Comparison of ENCODE assay signal across 8 cellular contexts in genomic region chr2:37323770-37324535, GRCh38. TPM values are rescaled to one million over a fixed set of nuclear protein-coding genes. Genes with fewer than 3 reads are reported as not detected.
A peak's percentile ranks its signal among the peaks of the same experiment; 100 is the strongest.
DNase-seq lines count a peak whose midpoint lies in the region; ATAC-seq, FAIRE-seq and TF ChIP-seq lines count a peak whose summit lies in the region.

No MANE protein-coding gene starts in this region.

- intact Hi-C loops in endothelial cell of umbilical vein (cut with micrococcal nuclease): loop anchor here (2.0 to 10.0 kb wide), 4 partner anchors 67 to 748 kb away; partner anchors contain the start of genes CEBPZ and NDUFAF7
- intact Hi-C loops in mucosa of descending colon (cut with DNase I, micrococcal nuclease): no loop called here

- H3K4me3 Mint-ChIP-seq in activated CD4-positive, alpha-beta memory T cell treated with anti-CD3 and anti-CD28 coated beads, Interleukin-2, amount 10 ng/mL, durations not matched to agents 7 days and 5 days: peak overlapping the region; percentile 92

- FAIRE-seq in endothelial cell of umbilical vein (lab: Jason Lieb, UNC): no peak

- H4K20me1 ChIP-seq in endothelial cell of umbilical vein (replicated peaks; ENCODE audit: control insufficient read depth, extremely low read depth, insufficient read depth, low read length): peaks cover 2% of the 10 kb centered on the region

- no peak for TF ChIP-seq CTCF in GM06990 (IDR thresholded peaks at IDR 0.05; ENCODE audit: insufficient read depth, low read length, poor library complexity, severe bottlenecking)
- no peak for TF ChIP-seq CTCF in endothelial cell of umbilical vein (IDR thresholded peaks at IDR 0.05; ENCODE audit: extremely low read depth in 1 of 2, insufficient read depth in 1 of 2, low read depth in 1 of 2, low read length in 2 of 2)
- no peak for TF ChIP-seq CTCF in mucosa of descending colon (IDR thresholded peaks at IDR 0.05)

- H3K4me1 ChIP-seq in endothelial cell of umbilical vein (ENCODE audit: control insufficient read depth, extremely low read depth, insufficient read depth, low read length) (peaks cover 27% of the 10 kb centered on the region), mucosa of descending colon (ENCODE audit: low read depth) (peaks cover 18% of the 10 kb centered on the region), subcutaneous abdominal adipose tissue (ENCODE audit: control insufficient read depth in 5 of 5, insufficient read depth in 5 of 5, low read length in 5 of 5) (peaks cover 0 to 50% (median 43%) of the 10 kb centered on the region in 5 donors)

- H3K4me3 ChIP-seq in GM06990 (replicated peaks; ENCODE audit: low read depth, low read length) (peak overlapping the region; percentile 67), H7 (ENCODE audit: insufficient read depth, low read depth, low read length) (peak overlapping the region; percentile 85), MG63 (peak overlapping the region; percentile 73), endothelial cell of umbilical vein (replicated peaks in 1 of 3; ENCODE audit: insufficient read depth in 1 of 3, low read depth in 1 of 3, low read length in 3 of 3) (peak overlapping the region; percentile 97 to 99 (median 98)), mucosa of descending colon (peak overlapping the region; percentile 75), subcutaneous abdominal adipose tissue (ENCODE audit: low read depth in 1 of 5, low read length in 5 of 5) (peak overlapping the region; percentile 83 to 97 (median 93))

- H3K9ac ChIP-seq in endothelial cell of umbilical vein (replicated peaks; ENCODE audit: extremely low read depth, insufficient read depth, low read length) (peak overlapping the region; percentile 93), subcutaneous abdominal adipose tissue (ENCODE audit: low read length in 5 of 5) (peak overlapping the region; percentile 66 to 93 (median 87))

- H3K4me1 Mint-ChIP-seq in activated CD4-positive, alpha-beta memory T cell treated with anti-CD3 and anti-CD28 coated beads, Interleukin-2, amount 10 ng/mL, durations not matched to agents 7 days and 5 days: peaks cover 32% of the 10 kb centered on the region

- CTCF ChIA-PET in activated CD4-positive, alpha-beta memory T cell treated with anti-CD3 and anti-CD28 coated beads, Interleukin-2, amount 10 ng/mL, durations not matched to agents 7 days and 5 days (lab: Charles Lee): no interaction called here
- CTCF ChIA-PET in endothelial cell of umbilical vein (lab: Charles Lee): interaction anchor here (0.8 to 2.6 kb wide), 7 partner anchors 11 to 553 kb away, joined by 3 to 18 read pairs (median 9); no protein-coding TSS in a partner anchor

- H3K9me3 Mint-ChIP-seq in activated CD4-positive, alpha-beta memory T cell treated with anti-CD3 and anti-CD28 coated beads, Interleukin-2, amount 10 ng/mL, durations not matched to agents 7 days and 5 days: no peaks in the 10 kb centered on the region

- peak overlapping the region; percentile 64 for H3K27ac ChIP-seq in endothelial cell of umbilical vein (ENCODE audit: insufficient read depth, low read depth, low read length)
- H3K27ac ChIP-seq in subcutaneous abdominal adipose tissue (ENCODE audit: low read depth, low read length): peak overlapping the region; percentile 70

- peaks cover 52% of the 10 kb centered on the region for H3K79me2 ChIP-seq in endothelial cell of umbilical vein (ENCODE audit: control insufficient read depth, insufficient read depth, low read length)

- no peaks in the 10 kb centered on the region for H3K9me1 ChIP-seq in endothelial cell of umbilical vein (replicated peaks; ENCODE audit: control insufficient read depth, extremely low read depth, insufficient read depth, low read length)

- no peak for TF ChIP-seq POLR2A in endothelial cell of umbilical vein (IDR thresholded peaks at IDR 0.05; ENCODE audit: low read depth, low read length)

- peak overlapping the region; percentile 97 for H3K4me2 ChIP-seq in endothelial cell of umbilical vein (ENCODE audit: insufficient read depth, low read length)

- peak; percentile 38 for DNase-seq in GM06990 (ENCODE audit: extremely low read depth, insufficient read length)
- peak; percentile 79 for DNase-seq in H7
- peak; percentile 13 for DNase-seq in MG63
- peak; percentile 40 for DNase-seq in activated CD4-positive, alpha-beta memory T cell treated with anti-CD3 and anti-CD28 coated beads, Interleukin-2, amount 10 ng/mL, durations not matched to agents 7 days and 5 days
- peak; percentile 71 for DNase-seq in endothelial cell of umbilical vein (ENCODE audit: low read depth, low spot score)
- DNase-seq in mucosa of descending colon: peak; percentile 58 to 69 (median 63)

- peak overlapping the region; percentile 58 for H2AFZ ChIP-seq in endothelial cell of umbilical vein (ENCODE audit: low read depth, low read length)

- H3K27me3 Mint-ChIP-seq in activated CD4-positive, alpha-beta memory T cell treated with anti-CD3 and anti-CD28 coated beads, Interleukin-2, amount 10 ng/mL, durations not matched to agents 7 days and 5 days: peaks cover 29% of the 10 kb centered on the region

- BruUV-seq in endothelial cell of umbilical vein (replicated peaks; lab: Mats Ljungman, UMichigan): TSS peak; percentile 44

- peak; percentile 46 for ATAC-seq in mucosa of descending colon
- ATAC-seq in GM18519 (IDR thresholded peaks at IDR 0.05; ENCODE audit: low FRiP score, unreplicated experiment): no peak

- H3K27ac Mint-ChIP-seq in activated CD4-positive, alpha-beta memory T cell treated with anti-CD3 and anti-CD28 coated beads, Interleukin-2, amount 10 ng/mL, durations not matched to agents 7 days and 5 days: peak overlapping the region; percentile 72

- peaks cover 9% of the 10 kb centered on the region for H3K36me3 Mint-ChIP-seq in activated CD4-positive, alpha-beta memory T cell treated with anti-CD3 and anti-CD28 coated beads, Interleukin-2, amount 10 ng/mL, durations not matched to agents 7 days and 5 days (ENCODE audit: low read depth)

- POLR2A ChIA-PET in activated CD4-positive, alpha-beta memory T cell treated with anti-CD3 and anti-CD28 coated beads, Interleukin-2, amount 10 ng/mL, durations not matched to agents 7 days and 5 days (lab: Charles Lee): interaction anchor here (1.0 to 1.8 kb wide), 6 partner anchors 13 to 358 kb away, joined by 3 to 5 read pairs (median 3); partner anchors contain the start of genes CEBPZOS and STRN
- POLR2A ChIA-PET in endothelial cell of umbilical vein (lab: Charles Lee): no interaction called here

- dilution Hi-C loops in endothelial cell of umbilical vein (cut with MboI; ENCODE audit: extremely low pct_ligation_motif_present, low sequenced_read_pairs): no loop called here

- H3K9me3 ChIP-seq in MG63 (no peaks in the 10 kb centered on the region), endothelial cell of umbilical vein (replicated peaks; ENCODE audit: control insufficient read depth, insufficient read depth, low read length) (no peaks in the 10 kb centered on the region), mucosa of descending colon (no peaks in the 10 kb centered on the region), subcutaneous abdominal adipose tissue (ENCODE audit: control insufficient read depth in 5 of 5, low read length in 5 of 5) (no peaks in the 10 kb centered on the region)

- no peaks in the 10 kb centered on the region; the same call in 1 of the 2 replicates for H3K27me3 ChIP-seq in GM06990 (replicated peaks; ENCODE audit: control insufficient read depth, insufficient read depth, low read length)
- H3K27me3 ChIP-seq in H7 (ENCODE audit: control insufficient read depth, insufficient read depth, low read length): peaks cover 12% of the 10 kb centered on the region
- no peaks in the 10 kb centered on the region for H3K27me3 ChIP-seq in MG63
- no peaks in the 10 kb centered on the region for H3K27me3 ChIP-seq in endothelial cell of umbilical vein (ENCODE audit: control insufficient read depth in 2 of 2, insufficient read depth in 2 of 2, low read length in 2 of 2)
- no peaks in the 10 kb centered on the region for H3K27me3 ChIP-seq in subcutaneous abdominal adipose tissue (ENCODE audit: control insufficient read depth in 5 of 5, insufficient read depth in 4 of 5, low read length in 5 of 5)

- H3K36me3 ChIP-seq in GM06990 (ENCODE audit: control insufficient read depth, insufficient read depth, low read length) (no peaks in the 10 kb centered on the region), H7 (replicated peaks; ENCODE audit: control insufficient read depth, insufficient read depth, low read length) (no peaks in the 10 kb centered on the region), MG63 (peaks cover 7% of the 10 kb centered on the region), endothelial cell of umbilical vein (ENCODE audit: control insufficient read depth in 2 of 2, extremely low read depth in 1 of 2, insufficient read depth in 2 of 2, low read length in 2 of 2) (no peaks in the 10 kb centered on the region), mucosa of descending colon (ENCODE audit: low read depth) (no peaks in the 10 kb centered on the region), subcutaneous abdominal adipose tissue (ENCODE audit: control insufficient read depth in 5 of 5, insufficient read depth in 5 of 5, low read length in 5 of 5) (no peaks in the 10 kb centered on the region)

RNA-seq across cellular contexts. Expression of gene PRKD3, which starts 0.7 kb away (rescaled TPM):
- 65.8 and 69.7 TPM in 2 replicates for total RNA-seq in H7 (2014; rRNA removed; shearing (Covaris generic))
- total RNA-seq in MG63 (2014; rRNA removed; shearing (Covaris generic); ENCODE audit: low replicate concordance): 27.8 and 52.4 TPM in 2 replicates
- total RNA-seq in activated CD4-positive, alpha-beta memory T cell treated with anti-CD3 and anti-CD28 coated beads, Interleukin-2, amount 10 ng/mL, durations not matched to agents 7 days and 5 days: 10 to 100 TPM; 19.3 to 20.6 TPM
- total RNA-seq in endothelial cell of umbilical vein (47.3 and 48.4 TPM in 2 replicates), mucosa of descending colon (10 to 100 TPM; 16.0 to 50.1 (median 19.7) TPM)
- 11.9 and 14.9 TPM in 2 replicates for polyA plus RNA-seq in endothelial cell of umbilical vein
- polyA plus RNA-seq in endothelial cell of umbilical vein (2011; cell fraction: cytosol; rRNA removed): 17.6 and 18.1 TPM in 2 replicates
- 43.1 and 51.5 TPM in 2 replicates for polyA plus RNA-seq in endothelial cell of umbilical vein (2011; cell fraction: nucleus; rRNA removed)
- 23.0 and 35.6 TPM in 2 replicates for polyA plus RNA-seq in endothelial cell of umbilical vein (2012)
- polyA minus RNA-seq in endothelial cell of umbilical vein: 45.1 and 46.9 TPM in 2 replicates
- 40.1 TPM for polyA minus RNA-seq in endothelial cell of umbilical vein (2011; cell fraction: cytosol; rRNA and poly(A)+ RNA removed)
- polyA minus RNA-seq in endothelial cell of umbilical vein (2011; cell fraction: nucleus; rRNA and poly(A)+ RNA removed): 55.8 and 91.6 TPM in 2 replicates

RNA-seq across cellular contexts. Expression of gene QPCT, which starts 20.5 kb away (rescaled TPM):
- total RNA-seq in H7 (2014; rRNA removed; shearing (Covaris generic)): 0.90 and 1.1 TPM in 2 replicates
- total RNA-seq in MG63 (2014; rRNA removed; shearing (Covaris generic); ENCODE audit: low replicate concordance): 0.59 and 3.4 TPM in 2 replicates
- not detected for total RNA-seq in activated CD4-positive, alpha-beta memory T cell treated with anti-CD3 and anti-CD28 coated beads, Interleukin-2, amount 10 ng/mL, durations not matched to agents 7 days and 5 days
- 12.8 and 14.3 TPM in 2 replicates for total RNA-seq in endothelial cell of umbilical vein
- polyA plus RNA-seq in endothelial cell of umbilical vein: 17.2 and 20.6 TPM in 2 replicates
- polyA plus RNA-seq in endothelial cell of umbilical vein (2011; cell fraction: cytosol; rRNA removed): 15.0 and 15.4 TPM in 2 replicates
- polyA plus RNA-seq in endothelial cell of umbilical vein (2011; cell fraction: nucleus; rRNA removed): 8.5 TPM in 2 replicates
- polyA plus RNA-seq in endothelial cell of umbilical vein (2012): 10.8 and 21.0 TPM in 2 replicates
- 20.2 and 26.9 TPM in 2 replicates for polyA minus RNA-seq in endothelial cell of umbilical vein
- polyA minus RNA-seq in endothelial cell of umbilical vein (2011; cell fraction: cytosol; rRNA and poly(A)+ RNA removed): not detected
- polyA minus RNA-seq in endothelial cell of umbilical vein (2011; cell fraction: nucleus; rRNA and poly(A)+ RNA removed): 6.6 and 6.9 TPM in 2 replicates
- total RNA-seq in mucosa of descending colon: 10 to 100 TPM in 1 of 3 donors, 1 to 10 TPM in 2; 4.3 to 15.8 (median 6.8) TPM

Comparison
In these comparisons a context has a peak if more than half of its experiments do, and no peak if none do; other contexts are left out.
1. DNase-seq: peak in every context shown above with its lines; median percentile 79 in H7; 71 in endothelial cell of umbilical vein; 63 in mucosa of descending colon; 40 in activated CD4-positive, alpha-beta memory T cell treated with anti-CD3 and anti-CD28 coated beads, Interleukin-2, amount 10 ng/mL, durations not matched to agents 7 days and 5 days; 38 in GM06990; 13 in MG63.